In the genomic region with DNA sequence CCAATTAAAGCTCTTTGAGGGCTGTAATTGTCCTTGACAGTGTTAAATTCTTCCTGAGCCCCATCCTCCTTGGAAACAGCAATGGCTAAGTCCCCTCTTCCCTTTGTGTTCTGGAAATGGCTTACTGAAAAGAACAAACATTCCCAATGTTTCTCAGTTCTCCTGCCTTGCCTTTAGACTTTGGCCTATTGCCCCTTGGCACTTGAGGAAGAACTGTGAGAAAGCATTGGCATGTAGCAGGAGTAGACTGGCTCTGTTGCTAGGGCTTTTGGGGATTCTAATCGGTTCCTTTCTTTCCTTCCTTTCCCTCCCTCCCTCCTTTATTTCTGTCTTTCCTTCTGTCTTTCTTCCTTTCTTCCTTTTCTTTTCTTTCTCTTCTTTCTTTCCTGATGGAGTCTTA, we compare ENCODE assay signal across 29 cellular contexts.
"Had no signal": no experiment of that assay in that cellular context is flagged by ENCODE, and none has a peak within 500 bp of the region (broad histone marks: within the 10 kb centered on the region; RNA-seq: fewer than 3 reads in every experiment).

No MANE protein-coding gene starts in this region.

- H3K4me3 ChIP-seq: body of pancreas, SK-N-MC had no signal

- H3K27me3 ChIP-seq: body of pancreas had no signal

- FAIRE-seq: TTC549 had no signal

- H3K9me3 ChIP-seq: body of pancreas had no signal

- H3K27ac ChIP-seq: body of pancreas, SK-N-MC had no signal

- H3K4me1 ChIP-seq: body of pancreas had no signal

- ATAC-seq: activated T-cell treated with anti-CD3 and anti-CD28 coated beads, Interleukin-2, amount 50 U/mL, for 4 hours; body of pancreas; Panc1; Right ventricle myocardium inferior; T-cell had no signal

- DNase-seq: activated B cell treated with CpG ODN at 0.5 μM for 24 hours; activated CD4-positive, alpha-beta memory T cell treated with anti-CD3 and anti-CD28 coated beads for 36 hours; activated CD4-positive, alpha-beta T cell treated with anti-CD3 and anti-CD28 coated beads for 1 hour; activated CD4-positive, alpha-beta T cell treated with anti-CD3 and anti-CD28 coated beads, Interleukin-2, amount 10 ng/mL, durations not matched to agents 7 days and 5 days; activated CD8-positive, alpha-beta memory T cell treated with anti-CD3 and anti-CD28 coated beads for 24 hours; activated gamma-delta T cell; activated naive CD4-positive, alpha-beta T cell treated with anti-CD3 and anti-CD28 coated beads for 36 hours; activated naive CD8-positive, alpha-beta T cell treated with anti-CD3 and anti-CD28 coated beads, Interleukin-2, amount 10 ng/mL, durations not matched to agents 7 days and 5 days; activated T-cell treated with anti-CD3 and anti-CD28 coated beads, Interleukin-2, amount 50 U/mL, for 4 hours; aorta; body of pancreas; cerebellar nuclear complex; KG1; NCI-H1105; NCI-H1436; NCI-H2029 treated with DMSO at 0.1 percent for 48 hours; NCI-H345; NCI-H510A; NCI-H526 treated with DMSO at 0.1 percent for 48 hours; NK-92 treated with Interleukin-12 subunit alpha and Interleukin-12 subunit beta, amount 100 ng/mL, for 24 hours; OCI-M1; RPMI8226; T-cell; T-helper 2 cell; T1000 had no signal
